In the genomic region with DNA sequence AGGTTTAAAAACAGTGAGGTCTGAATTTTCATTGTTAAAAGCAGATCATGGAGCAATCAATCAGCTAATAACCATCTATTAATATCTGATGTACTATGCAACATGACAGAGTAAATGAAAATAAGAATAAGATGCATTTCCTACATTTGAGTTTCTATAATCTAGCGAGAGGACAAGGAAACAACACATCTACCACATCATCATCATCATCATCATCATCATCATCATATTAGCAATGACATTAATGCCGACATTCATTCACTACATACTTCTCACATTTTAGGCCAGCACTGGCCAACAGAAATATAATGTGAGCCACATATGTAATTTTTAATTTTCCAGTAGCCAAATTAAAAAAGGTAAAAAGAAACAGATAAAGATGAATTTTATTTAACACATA, we compare ENCODE assay signal across 33 cellular contexts.
DNase-seq lines count a peak whose midpoint lies in the region; ATAC-seq, FAIRE-seq and TF ChIP-seq lines count a peak whose summit lies in the region.
"Had no signal": no experiment of that assay in that cellular context is flagged by ENCODE, and none has a peak within 500 bp of the region (broad histone marks: within the 10 kb centered on the region; RNA-seq: fewer than 3 reads in every experiment).

No MANE protein-coding gene starts in this region.

- H3K36me3 ChIP-seq in HepG2 (replicated peaks in 1 of 2; ENCODE audit: control insufficient read depth in 1 of 2, insufficient read depth in 2 of 2, low read length in 2 of 2) (no peaks in the 10 kb centered on the region; a peak in 1 of 5 replicates), right lobe of liver (no peaks in the 10 kb centered on the region), HEK293 (ENCODE audit: control insufficient read depth in 2 of 2, insufficient read depth in 1 of 2, low read length in 2 of 2) (no peaks in the 10 kb centered on the region)
- H3K36me3 ChIP-seq: BE2C; BLaER1; BLaER1 treated with 17β-estradiol and CSF1 and Interleukin-3, amounts not matched to agents 10 nM and 100 nM had no signal

- H3K9me3 ChIP-seq in HepG2 (ENCODE audit: low read length) (no peaks in the 10 kb centered on the region), right lobe of liver (no peaks in the 10 kb centered on the region), HEK293 (ENCODE audit: control insufficient read depth, insufficient read depth, low read depth, low read length) (no peaks in the 10 kb centered on the region)
- H3K9me3 ChIP-seq: A549; BE2C; BLaER1; BLaER1 treated with 17β-estradiol and CSF1 and Interleukin-3, amounts not matched to agents 10 nM and 100 nM; Caco-2 had no signal

- no TSS peak for BruUV-seq in HepG2 (replicated peaks; lab: Mats Ljungman, UMichigan)

- no peak for TF ChIP-seq CTCF in HepG2 (CRISPR knock-in tag; IDR thresholded peaks at IDR 0.05)
- TF ChIP-seq CTCF in right lobe of liver (IDR thresholded peaks at IDR 0.05): no peak
- no peak for TF ChIP-seq CTCF in HEK293 (tag by site-specific recombination; IDR thresholded peaks at IDR 0.05)

- in situ Hi-C loops in HepG2 (cut with HindIII; ENCODE audit: extremely low pct_ligation_motif_present, low pct_unique_long_range_greater_than_20kb): no loop called here

- no peak for ATAC-seq in HepG2
- ATAC-seq in right lobe of liver: no peak
- ATAC-seq: A549; CD8-positive, alpha-beta T cell had no signal

- no peak for TF ChIP-seq RAD21 in HepG2 (CRISPR knock-in tag; IDR thresholded peaks at IDR 0.05)

- 99% methylated on average over 2 of the region's 2 CpGs for WGBS in HepG2 (ENCODE audit: low lambda C conversion rate)
- WGBS in right lobe of liver (ENCODE audit: insufficient coverage, low coverage, low lambda C conversion rate, missing lambda C conversion rate): 96% methylated on average over 2 of the region's 2 CpGs

- intact Hi-C loops in HepG2 (cut with micrococcal nuclease; ENCODE audit: unreplicated experiment): no loop called here
- intact Hi-C loops in right lobe of liver (cut with DNase I): no loop called here

- FAIRE-seq in HepG2 (lab: Jason Lieb, UNC): peak; percentile 40
- FAIRE-seq in GM12891 (lab: Jason Lieb, UNC): peak; percentile 16
- peak; percentile 71 for FAIRE-seq in H54 (lab: Jason Lieb, UNC)
- FAIRE-seq: A549 had no signal

- H3K4me3 ChIP-seq in HepG2 (replicated peaks in 1 of 3; ENCODE audit: insufficient read depth in 1 of 3, low read depth in 2 of 3, low read length in 3 of 3) (no peak overlapping the region), right lobe of liver (no peak overlapping the region), HEK293 (ENCODE audit: low read depth, low read length) (no peak overlapping the region)
- H3K4me3 ChIP-seq: A549; BLaER1; BLaER1 treated with 17β-estradiol and CSF1 and Interleukin-3, amounts not matched to agents 10 nM and 100 nM had no signal

- no peak overlapping the region for H3K27ac ChIP-seq in HepG2 (ENCODE audit: extremely low read length, insufficient read depth, low read length)
- H3K27ac ChIP-seq in right lobe of liver: no peak overlapping the region
- H3K27ac ChIP-seq in HEK293 (ENCODE audit: extremely low read depth, low read depth, low read length): no peak overlapping the region
- H3K27ac ChIP-seq: 22Rv1; A549; BLaER1; BLaER1 treated with 17β-estradiol and CSF1 and Interleukin-3, amounts not matched to agents 10 nM and 100 nM; C4-2B had no signal

- no peaks in the 10 kb centered on the region for H3K27me3 ChIP-seq in HepG2 (ENCODE audit: control insufficient read depth in 1 of 2, insufficient read depth in 2 of 2, low read length in 2 of 2)
- H3K27me3 ChIP-seq in right lobe of liver: no peaks in the 10 kb centered on the region
- H3K27me3 ChIP-seq: BE2C; BLaER1; BLaER1 treated with 17β-estradiol and CSF1 and Interleukin-3, amounts not matched to agents 10 nM and 100 nM had no signal

- H3K79me2 ChIP-seq in HepG2 (ENCODE audit: insufficient read depth, low read length): peaks cover 91% of the 10 kb centered on the region

- no peak overlapping the region for H3K4me2 ChIP-seq in HepG2 (ENCODE audit: low read depth, low read length)
- H3K4me2 ChIP-seq: A549; BLaER1; BLaER1 treated with 17β-estradiol and CSF1 and Interleukin-3, amounts not matched to agents 10 nM and 100 nM had no signal

- no peak overlapping the region for H2AFZ ChIP-seq in HepG2 (ENCODE audit: low read length)

- no peak for TF ChIP-seq EP300 in HepG2 (IDR thresholded peaks at IDR 0.05; ENCODE audit: low read depth in 2 of 2, low read length in 2 of 2)
- no peak for TF ChIP-seq EP300 in HepG2 (CRISPR knock-in tag; IDR thresholded peaks at IDR 0.05; ENCODE audit: borderline replicate concordance)

- H3K9ac ChIP-seq in HepG2 (ENCODE audit: insufficient read depth, low read depth, low read length): no peak overlapping the region
- H3K9ac ChIP-seq: BLaER1; BLaER1 treated with 17β-estradiol and CSF1 and Interleukin-3, amounts not matched to agents 10 nM and 100 nM had no signal

- no peak for DNase-seq in HepG2 (ENCODE audit: low spot score)
- DNase-seq in right lobe of liver: no peak
- no peak for DNase-seq in GM12891 (ENCODE audit: insufficient read length, low spot score)
- no peak for DNase-seq in H54 (ENCODE audit: insufficient read length, low spot score)
- DNase-seq in NCI-H748 treated with DMSO at 0.1 percent for 48 hours (lab: John Stamatoyannopoulos, UW): no peak
- no peak for DNase-seq in OCI-M1 (lab: John Stamatoyannopoulos, UW)
- no peak for DNase-seq in NCI-H345 (lab: John Stamatoyannopoulos, UW)
- DNase-seq: 8988T; ACHN; AML-193; BE2C; C1 segment of cervical spinal cord; Caco-2; Calu3; CD4-positive, alpha-beta memory T cell; CD4-positive, alpha-beta T cell; CD4-positive, CD25-positive, alpha-beta regulatory T cell; CD8-positive, alpha-beta memory T cell; CD8-positive, alpha-beta T cell; COR-L47; DMS 273 treated with DMSO at 0.1 percent for 48 hours; DMS153; DMS53; DMS79; DMS79 treated with DMSO at 0.1 percent for 48 hours; DND-41; EL had no signal

- TF ChIP-seq POLR2A in HepG2 (IDR thresholded peaks at IDR 0.05; ENCODE audit: insufficient read depth in 1 of 2, low read depth in 2 of 2, low read length in 2 of 2) (no peak), right lobe of liver (IDR thresholded peaks at IDR 0.05) (no peak), GM12891 (IDR thresholded peaks at IDR 0.05; ENCODE audit: low read depth, low read length) (no peak), H54 (IDR thresholded peaks at IDR 0.05; ENCODE audit: low read depth, low read length) (no peak)

- CTCF ChIA-PET in HepG2 (lab: Yijun Ruan, JAX; ENCODE audit: low intra/inter-chr PET ratio, low total read pairs) (no interaction called here), HEK293 (lab: Yijun Ruan, JAX) (interaction anchor here (0.6 to 1.7 kb wide), 3 partner anchors 10 to 56 kb away, joined by 3 to 7 read pairs (median 3); no protein-coding TSS in a partner anchor)

- H3K4me1 ChIP-seq in HepG2 (ENCODE audit: insufficient read depth, low read length): peaks cover 30% of the 10 kb centered on the region
- H3K4me1 ChIP-seq in right lobe of liver: no peaks in the 10 kb centered on the region
- H3K4me1 ChIP-seq in HEK293 (ENCODE audit: control insufficient read depth, insufficient read depth, low read length): peaks cover 17% of the 10 kb centered on the region
- H3K4me1 ChIP-seq: A549; BE2C; BLaER1; BLaER1 treated with 17β-estradiol and CSF1 and Interleukin-3, amounts not matched to agents 10 nM and 100 nM; Caco-2 had no signal

- H4K20me1 ChIP-seq in HepG2 (ENCODE audit: insufficient read depth, low read length): peaks cover 41% of the 10 kb centered on the region

- POLR2A ChIA-PET in HepG2 (lab: Yijun Ruan, JAX) (no interaction called here), HEK293 (lab: Yijun Ruan, JAX) (no interaction called here)

TF ChIP-seq in HepG2, 621 proteins besides CTCF, POLR2A, EP300 and RAD21:
- TF ChIP-seq CREB1 (IDR thresholded peaks at IDR 0.05) (peak; percentile 65), CREB1 (CRISPR knock-in tag; IDR thresholded peaks at IDR 0.05) (no peak), ONECUT2 (CRISPR knock-in tag; IDR thresholded peaks at IDR 0.05) (no peak)
TF ChIP-seq in HepG2: peak in this region for 1.

TF ChIP-seq in GM12891, 5 proteins besides CTCF, POLR2A, EP300 and RAD21:
- TF ChIP-seq POU2F2 (IDR thresholded peaks at IDR 0.05; ENCODE audit: low read depth, low read length): no peak
- TF ChIP-seq POLR2AphosphoS5 (IDR thresholded peaks at IDR 0.05; ENCODE audit: low read depth, low read length): no peak
- no peak for TF ChIP-seq TAF1 (IDR thresholded peaks at IDR 0.05; ENCODE audit: low read depth, low read length)
- TF ChIP-seq SPI1 (IDR thresholded peaks at IDR 0.05; ENCODE audit: low read depth, low read length): no peak
- TF ChIP-seq PAX5 (IDR thresholded peaks at IDR 0.05; ENCODE audit: insufficient read depth, low read length, severe bottlenecking): no peak

TF ChIP-seq in HEK293, 187 proteins besides CTCF, POLR2A, EP300 and RAD21 (continues in another document):
- TF ChIP-seq ZNF513 (tag by site-specific recombination; IDR thresholded peaks at IDR 0.05): peak; percentile 85

Comparison
In these comparisons a context has a peak if more than half of its experiments do, and no peak if none do; other contexts are left out.
1. Of the 63 proteins assayed by ChIP-seq in both HepG2 and HEK293: peak only in HepG2: none; only in HEK293: ZNF513; in both: none; in neither: 62.